24 cellular contexts compared by ENCODE assay signal in genomic region chr2:86237172-86237571, GRCh38.
"Had no signal": no experiment of that assay in that cellular context is flagged by ENCODE, and none has a peak within 500 bp of the region (broad histone marks: within the 10 kb centered on the region; RNA-seq: fewer than 3 reads in every experiment).

No MANE protein-coding gene starts in this region.

- H3K27ac Mint-ChIP-seq: activated T-cell treated with anti-CD3 and anti-CD28 coated beads, Interleukin-2, amount 50 U/mL, for 24 hours; activated T-helper 17 cell treated with anti-CD3 and anti-CD28 coated beads, Interleukin-2, amount 50 U/mL, for 72 hours; effector memory CD8-positive, alpha-beta T cell; progenitor cell of endocrine pancreas; stimulated activated naive B cell treated with anti-CD40 and anti-IgM and Interleukin-4, amounts not matched to agents 10 μg/mL and 1 μg/mL and 100 μg/mL, for 72 hours; WTC11 had no signal

- H3K36me3 Mint-ChIP-seq: stimulated activated naive B cell treated with anti-CD40 and anti-IgM and Interleukin-4, amounts not matched to agents 10 μg/mL and 1 μg/mL and 100 μg/mL, for 72 hours; WTC11 had no signal

- H3K9me3 Mint-ChIP-seq: activated T-cell treated with anti-CD3 and anti-CD28 coated beads, Interleukin-2, amount 50 U/mL, for 24 hours; activated T-helper 17 cell treated with anti-CD3 and anti-CD28 coated beads, Interleukin-2, amount 50 U/mL, for 72 hours; effector memory CD8-positive, alpha-beta T cell; neural crest cell; stimulated activated naive B cell treated with anti-CD40 and anti-IgM and Interleukin-4, amounts not matched to agents 10 μg/mL and 1 μg/mL and 100 μg/mL, for 72 hours; WTC11 had no signal

- ATAC-seq: activated T-helper 17 cell treated with anti-CD3 and anti-CD28 coated beads, Interleukin-2, amount 50 U/mL, for 72 hours; effector memory CD8-positive, alpha-beta T cell; gastrocnemius medialis; left colon; stimulated activated naive B cell treated with anti-CD40 and anti-IgM and Interleukin-4, amounts not matched to agents 10 μg/mL and 1 μg/mL and 100 μg/mL, for 72 hours; WTC11 had no signal

- FAIRE-seq: bronchial epithelial cell, urothelium cell line had no signal

- H3K4me3 Mint-ChIP-seq: activated T-cell treated with anti-CD3 and anti-CD28 coated beads, Interleukin-2, amount 50 U/mL, for 24 hours; activated T-helper 17 cell treated with anti-CD3 and anti-CD28 coated beads, Interleukin-2, amount 50 U/mL, for 72 hours; effector memory CD8-positive, alpha-beta T cell; neural crest cell; stimulated activated naive B cell treated with anti-CD40 and anti-IgM and Interleukin-4, amounts not matched to agents 10 μg/mL and 1 μg/mL and 100 μg/mL, for 72 hours; WTC11 had no signal

- H3K27me3 Mint-ChIP-seq: activated T-cell treated with anti-CD3 and anti-CD28 coated beads, Interleukin-2, amount 50 U/mL, for 24 hours; activated T-helper 17 cell treated with anti-CD3 and anti-CD28 coated beads, Interleukin-2, amount 50 U/mL, for 72 hours; progenitor cell of endocrine pancreas had no signal

- DNase-seq: activated CD8-positive, alpha-beta memory T cell treated with anti-CD3 and anti-CD28 coated beads, Interleukin-2, amount 50 U/mL, for 4 hours; activated naive CD4-positive, alpha-beta T cell treated with Interleukin-2 at 50 U/mL for 16 hours; activated T-cell treated with anti-CD3 and anti-CD28 coated beads, Interleukin-2, amount 50 U/mL, for 24 hours; amygdala; colonic mucosa; dorsolateral prefrontal cortex; effector memory CD8-positive, alpha-beta T cell; esophagus squamous epithelium; gastrocnemius medialis; islet precursor cell; left colon; mesenchymal stem cell; retina; stimulated activated CD4-positive, alpha-beta T cell treated with anti-CD3 and anti-CD28 coated beads, Interleukin-2, amount 100 ng/mL, for 48 hours; stimulated activated CD8-positive, alpha-beta memory T cell treated with anti-CD3 and anti-CD28 coated beads, Interleukin-4, amount 100 ng/mL, for 48 hours; stimulated activated naive B cell treated with anti-CD40 and anti-IgM and Interleukin-4, amounts not matched to agents 10 μg/mL and 1 μg/mL and 100 μg/mL, for 72 hours; T-helper 9 cell; transverse colon had no signal
